ENCODE assay signal across 17 cellular contexts in the genomic region with DNA sequence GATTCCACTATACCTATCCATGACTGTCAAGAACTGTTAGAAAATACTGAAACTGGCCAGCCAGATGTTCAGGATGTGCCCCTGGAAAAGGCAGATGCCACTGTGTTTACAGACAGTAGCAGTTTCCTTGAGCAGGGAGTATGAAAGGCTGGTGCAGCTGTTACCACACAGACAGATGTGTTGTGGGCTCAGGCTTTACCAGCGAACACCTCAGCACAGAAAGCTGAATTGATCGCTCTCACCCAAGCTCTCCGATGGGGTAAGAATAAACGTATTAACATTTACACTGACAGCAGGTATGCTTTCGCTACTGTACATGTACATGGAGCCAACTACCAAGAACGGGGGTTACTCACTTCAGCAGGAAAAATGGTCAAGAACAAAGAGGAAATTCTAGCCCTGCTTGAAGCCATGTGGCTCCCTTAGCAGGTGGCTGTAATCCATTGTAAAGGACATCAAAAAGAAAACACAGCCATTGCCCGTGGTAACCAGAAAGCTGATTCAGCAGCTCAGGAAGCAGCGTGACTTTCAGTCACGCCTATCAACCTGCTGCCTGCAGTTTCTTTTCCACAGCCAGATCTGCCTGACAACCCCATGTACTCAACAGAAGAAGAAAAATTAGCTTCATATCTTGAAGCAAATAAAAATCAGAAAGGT.
DNase-seq lines count a peak whose midpoint lies in the region; ATAC-seq and TF ChIP-seq lines count a peak whose summit lies in the region.
"Had no signal": no experiment of that assay in that cellular context is flagged by ENCODE, and none has a peak within 500 bp of the region (broad histone marks: within the 10 kb centered on the region; RNA-seq: fewer than 3 reads in every experiment).

No MANE protein-coding gene starts in this region.

- peak; percentile 48 for TF ChIP-seq EP300 in neural cell (conservative IDR thresholded peaks at IDR 0.05; ENCODE audit: poor library complexity, severe bottlenecking)

- TF ChIP-seq RAD21 in neural cell (conservative IDR thresholded peaks at IDR 0.05) = no peak

- H3F3A ChIP-seq in neural cell (ENCODE audit: insufficient read depth, low read length, poor library complexity, severe bottlenecking) = no peaks in the 10 kb centered on the region

- H3K9me3 ChIP-seq in ectodermal cell (ENCODE audit: control insufficient read depth, low read length) (no peaks in the 10 kb centered on the region), neural cell (ENCODE audit: low read length) (no peaks in the 10 kb centered on the region), left ventricle myocardium inferior (replicated peaks) (no peaks in the 10 kb centered on the region)
- H3K9me3 ChIP-seq: Caco-2, heart right ventricle, sigmoid colon had no signal

- no peak for TF ChIP-seq CTCF in KMS-11 (conservative IDR thresholded peaks at IDR 0.05; ENCODE audit: low read depth, low read length)
- no peak for TF ChIP-seq CTCF in neural cell (IDR thresholded peaks at IDR 0.05; ENCODE audit: poor library complexity, severe bottlenecking)
- no peak for TF ChIP-seq CTCF in left ventricle myocardium inferior (IDR thresholded peaks at IDR 0.05; ENCODE audit: borderline replicate concordance)

- H3K4me2 ChIP-seq in KMS-11 (peak overlapping the region; percentile 76), neural cell (ENCODE audit: low read length) (peak overlapping the region; percentile 8)

- intact Hi-C loops in left ventricle myocardium inferior (cut with micrococcal nuclease) = no loop called here

- H3K4me1 ChIP-seq in KMS-11 (ENCODE audit: low read depth, poor library complexity, severe bottlenecking) (peaks cover 22% of the 10 kb centered on the region), ectodermal cell (ENCODE audit: control insufficient read depth, insufficient read depth, low read length) (peaks cover 9% of the 10 kb centered on the region), left ventricle myocardium inferior (no peaks in the 10 kb centered on the region)
- H3K4me1 ChIP-seq: heart right ventricle, sigmoid colon had no signal

- DNase-seq in DMS53 (lab: John Stamatoyannopoulos, UW) (peak; percentile 84), left ventricle myocardium inferior (no peak), NCI-H526 treated with DMSO at 0.1 percent for 48 hours (lab: John Stamatoyannopoulos, UW) (no peak), RKO (ENCODE audit: low spot score) (no peak)
- DNase-seq: activated CD8-positive, alpha-beta T cell treated with anti-CD3 and anti-CD28 coated beads, Interleukin-2, amount 10 ng/mL, durations not matched to agents 7 days and 5 days; Caco-2; effector CD4-positive, alpha-beta T cell; heart right ventricle; SHP77 treated with DMSO at 0.1 percent for 48 hours; sigmoid colon; stimulated activated CD4-positive, alpha-beta T cell treated with anti-CD3 and anti-CD28 coated beads, Interleukin-2, amount 100 ng/mL, for 24 hours; T-helper 2 cell had no signal

- H3K79me2 ChIP-seq in KMS-11 (ENCODE audit: insufficient read depth, low read depth) (no peaks in the 10 kb centered on the region), neural cell (replicated peaks; ENCODE audit: insufficient read depth, low read length) (no peaks in the 10 kb centered on the region)

- WGBS in ectodermal cell, 2 experiments = 40 to 45% methylated on average over 9 of the region's 9 CpGs

- H3K27ac ChIP-seq in KMS-11 (peak overlapping the region; percentile 99), ectodermal cell (ENCODE audit: insufficient read depth, low read depth, low read length, poor library complexity, severe bottlenecking) (peak overlapping the region; percentile 90), neural cell (ENCODE audit: low read length) (peak overlapping the region; percentile 57), left ventricle myocardium inferior (replicated peaks) (no peak overlapping the region)
- H3K27ac ChIP-seq: heart right ventricle, sigmoid colon had no signal

- H3K27me3 ChIP-seq in KMS-11 (ENCODE audit: insufficient read depth, low read depth) (no peaks in the 10 kb centered on the region), ectodermal cell (ENCODE audit: control insufficient read depth, insufficient read depth, low read length, poor library complexity, severe bottlenecking) (no peaks in the 10 kb centered on the region), neural cell (ENCODE audit: insufficient read depth, low read depth, low read length) (no peaks in the 10 kb centered on the region), left ventricle myocardium inferior (ENCODE audit: low read depth) (no peaks in the 10 kb centered on the region)
- H3K27me3 ChIP-seq: heart right ventricle, sigmoid colon had no signal

- H2AFZ ChIP-seq in KMS-11 (ENCODE audit: low read depth) (peak overlapping the region; percentile 59; the same call in 1 of the 2 replicates), neural cell (ENCODE audit: low read depth, low read length) (peak overlapping the region; percentile 1)

- no peak for ATAC-seq in HG02981 (IDR thresholded peaks at IDR 0.05; ENCODE audit: unreplicated experiment)
- ATAC-seq: activated CD8-positive, alpha-beta T cell treated with anti-CD3 and anti-CD28 coated beads, Interleukin-2, amount 10 ng/mL, durations not matched to agents 7 days and 5 days; GM12878; heart right ventricle had no signal

- peak overlapping the region; percentile 89 for H3K9ac ChIP-seq in KMS-11
- H3K9ac ChIP-seq in neural cell (ENCODE audit: low read length) = peak overlapping the region; percentile 42

- H4K20me1 ChIP-seq in KMS-11 (ENCODE audit: insufficient read depth) (no peaks in the 10 kb centered on the region), neural cell (ENCODE audit: insufficient read depth) (no peaks in the 10 kb centered on the region)

- H3K9me2 ChIP-seq in neural cell (ENCODE audit: insufficient read depth, low read length) = no peaks in the 10 kb centered on the region

- H3K36me3 ChIP-seq in KMS-11 (ENCODE audit: insufficient read depth) (no peaks in the 10 kb centered on the region), ectodermal cell (ENCODE audit: control insufficient read depth, insufficient read depth, low read length) (no peaks in the 10 kb centered on the region), neural cell (ENCODE audit: insufficient read depth, low read length) (no peaks in the 10 kb centered on the region), left ventricle myocardium inferior (no peaks in the 10 kb centered on the region)
- H3K36me3 ChIP-seq: heart right ventricle, sigmoid colon had no signal

- H3K4me3 ChIP-seq in KMS-11 (IDR thresholded peaks at IDR 0.05; ENCODE audit: insufficient read depth, low read depth, low read length) (no peak overlapping the region), ectodermal cell (ENCODE audit: insufficient read depth, low read depth, low read length) (no peak overlapping the region), neural cell (ENCODE audit: low read length) (peak overlapping the region; percentile 49), left ventricle myocardium inferior (no peak overlapping the region)
- H3K4me3 ChIP-seq: GM12878, heart right ventricle, sigmoid colon had no signal

TF ChIP-seq in neural cell, 6 proteins besides CTCF, POLR2A, EP300 and RAD21:
- no peak for TF ChIP-seq EZH2 (IDR thresholded peaks at IDR 0.05; ENCODE audit: borderline replicate concordance, insufficient read depth, low read length, poor library complexity, severe bottlenecking)
- TF ChIP-seq MXI1 (conservative IDR thresholded peaks at IDR 0.05; ENCODE audit: poor library complexity, severe bottlenecking) = peak; percentile 55
